Comparison of ENCODE assay signal across 9 cellular contexts in genomic region chr7:64951250-64951848, GRCh38. TPM values are rescaled to one million over a fixed set of nuclear protein-coding genes. Genes with fewer than 3 reads are reported as not detected.
DNase-seq lines count a peak whose midpoint lies in the region; ATAC-seq and TF ChIP-seq lines count a peak whose summit lies in the region.
"Had no signal": no experiment of that assay in that cellular context is flagged by ENCODE, and none has a peak within 500 bp of the region (broad histone marks: within the 10 kb centered on the region; RNA-seq: fewer than 3 reads in every experiment).

No MANE protein-coding gene starts in this region.

- ATAC-seq in T-helper 17 cell (peak; percentile 66), foreskin keratinocyte (peak; percentile 39)

- no peaks in the 10 kb centered on the region for H3K9me3 ChIP-seq in Loucy (ENCODE audit: insufficient read depth, low read depth, low read length)
- no peaks in the 10 kb centered on the region for H3K9me3 ChIP-seq in T-helper 17 cell (ENCODE audit: control insufficient read depth, low read length, poor library complexity, severe bottlenecking)

- no peaks in the 10 kb centered on the region for H3K9me2 ChIP-seq in Loucy (replicated peaks; ENCODE audit: low read depth, low read length)

- no peaks in the 10 kb centered on the region for H4K20me1 ChIP-seq in Loucy (ENCODE audit: insufficient read depth, low read length, poor library complexity, severe bottlenecking)

- peaks cover 4% of the 10 kb centered on the region for H3K4me1 Mint-ChIP-seq in T-helper 17 cell

- H3K36me3 Mint-ChIP-seq in T-helper 17 cell (ENCODE audit: low read depth): no peaks in the 10 kb centered on the region

- no peak overlapping the region for H3K9ac ChIP-seq in Loucy (ENCODE audit: low read depth, low read length, poor library complexity, severe bottlenecking)

- in situ Hi-C loops in GM13976 (cut with MboI; ENCODE audit: low sequenced_read_pairs, unreplicated experiment): no loop called here

- H3K36me3 ChIP-seq in Loucy (ENCODE audit: insufficient read depth, low read length): no peaks in the 10 kb centered on the region

- H3K79me2 ChIP-seq in Loucy (ENCODE audit: insufficient read depth, low read length): no peaks in the 10 kb centered on the region

- intact Hi-C loops in posterior vena cava (cut with DNase I): loop anchor here (5.0 kb wide), 1 partner anchor 356 kb away; no protein-coding TSS in a partner anchor

- DNase-seq in AG09319 (ENCODE audit: extremely low read depth, low read depth): peak; percentile 1
- DNase-seq in GM13976 (ENCODE audit: low spot score): peak; percentile 51
- no peak for DNase-seq in T-helper 17 cell
- DNase-seq in foreskin keratinocyte: peak in 1 of 2 donors; percentile 48
- DNase-seq in pons (ENCODE audit: low spot score): peak; percentile 78
- no peak for DNase-seq in NCI-H1048 (lab: John Stamatoyannopoulos, UW)
- DNase-seq in posterior vena cava (ENCODE audit: low spot score): no peak

- H3K27me3 Mint-ChIP-seq in T-helper 17 cell: peaks cover 41% of the 10 kb centered on the region

- TF ChIP-seq CTCF in AG09319 (IDR thresholded peaks at IDR 0.05; ENCODE audit: low read depth, low read length): peak; percentile 78
- TF ChIP-seq CTCF in GM13976 (IDR thresholded peaks at IDR 0.05; ENCODE audit: borderline replicate concordance, control extremely low read depth, extremely low read depth, insufficient read depth, missing control alignments): peak; percentile 79
- peak; percentile 86 for TF ChIP-seq CTCF in Loucy (conservative IDR thresholded peaks at IDR 0.05; ENCODE audit: low read length)
- TF ChIP-seq CTCF in foreskin keratinocyte (conservative IDR thresholded peaks at IDR 0.05): peak; percentile 73

- no peak overlapping the region for H3K27ac Mint-ChIP-seq in T-helper 17 cell

- no peak overlapping the region for H3K4me3 Mint-ChIP-seq in T-helper 17 cell

- H3F3A ChIP-seq in Loucy (ENCODE audit: low read depth): no peaks in the 10 kb centered on the region

- H3K4me1 ChIP-seq in Loucy (ENCODE audit: insufficient read depth, low read length, poor library complexity, severe bottlenecking) (no peaks in the 10 kb centered on the region), foreskin keratinocyte (no peaks in the 10 kb centered on the region)

- H3K4me2 ChIP-seq in Loucy (ENCODE audit: low read depth, low read length, poor library complexity, severe bottlenecking): no peak overlapping the region

- no peak overlapping the region for H3K27ac ChIP-seq in foreskin keratinocyte
- H3K27ac ChIP-seq: epithelial cell of prostate had no signal

- H3K27me3 ChIP-seq in Loucy (ENCODE audit: insufficient read depth, low read length, poor library complexity, severe bottlenecking) (no peaks in the 10 kb centered on the region), foreskin keratinocyte (peaks cover 23% of the 10 kb centered on the region)

- H3K4me3 ChIP-seq in Loucy (ENCODE audit: low read length, poor library complexity, severe bottlenecking): no peak overlapping the region

- H2AFZ ChIP-seq in Loucy (ENCODE audit: low read length): no peak overlapping the region

RNA-seq across cellular contexts. Expression of gene ZNF117, which starts 39.5 kb away (rescaled TPM):
- total RNA-seq in T-helper 17 cell: 1 to 10 TPM; 1.4 to 4.4 TPM
- 0.78 and 0.92 TPM in 2 replicates for total RNA-seq in foreskin keratinocyte
- 0.13 and 0.19 TPM in 2 replicates for polyA plus RNA-seq in foreskin keratinocyte
- 10 to 100 TPM in 1 of 2 donors, 1 to 10 TPM in 1; 9.9 to 12.2 TPM for total RNA-seq in posterior vena cava

RNA-seq across cellular contexts. Expression of gene ZNF273, which starts 48.3 kb away (rescaled TPM):
- 1 to 10 TPM; 5.9 to 6.7 TPM for total RNA-seq in T-helper 17 cell
- total RNA-seq in foreskin keratinocyte: 3.9 and 5.5 TPM in 2 replicates
- 1.8 and 2.4 TPM in 2 replicates for polyA plus RNA-seq in foreskin keratinocyte
- 1 to 10 TPM; 4.5 to 8.0 TPM for total RNA-seq in posterior vena cava

RNA-seq across cellular contexts. Expression of gene ERV3-1, which starts 55.1 kb away (rescaled TPM):
- total RNA-seq in T-helper 17 cell (10 to 100 TPM; 15.2 to 21.8 TPM), foreskin keratinocyte (1.7 and 2.2 TPM in 2 replicates), posterior vena cava (10 to 100 TPM in 1 of 2 donors, 1 to 10 TPM in 1; 9.5 to 11.8 TPM)
- polyA plus RNA-seq in foreskin keratinocyte: 0.44 and 0.64 TPM in 2 replicates

Comparison
In these comparisons a context has a peak if more than half of its experiments do, and no peak if none do; other contexts are left out.
1. DNase-seq: peak in AG09319 (single experiment), GM13976 (single experiment) and pons (single experiment); none in T-helper 17 cell (0 of 3), NCI-H1048 (single experiment) and posterior vena cava (single experiment).
2. Peak in every context shown above with its lines, with median percentiles within 50 percentile points of each other: CTCF ChIP-seq.